ENCODE assay signal across 1 cellular context in the genomic region with DNA sequence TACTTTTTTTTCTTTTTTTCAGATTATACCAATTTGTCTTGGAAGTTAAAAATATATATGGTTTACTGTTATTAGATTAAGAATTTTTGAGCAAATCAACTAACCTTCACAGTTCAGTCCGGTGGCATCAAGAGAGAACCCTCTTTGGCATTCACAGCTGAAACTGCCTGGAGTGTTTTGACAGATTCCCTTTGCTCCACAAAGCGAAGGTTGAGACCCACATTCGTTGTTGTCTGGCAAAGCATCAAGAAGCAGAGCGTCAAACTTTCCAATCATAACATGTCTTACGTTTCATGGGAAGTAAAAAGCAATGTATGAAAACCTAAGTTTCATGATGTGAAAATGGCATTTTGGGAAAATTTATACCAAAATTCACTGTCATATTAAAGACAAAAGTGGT.
TF ChIP-seq lines count a peak whose summit lies in the region.

No MANE protein-coding gene starts in this region.

TF ChIP-seq in SK-N-SH treated with all-trans-retinoic acid at 6 μM for 48 hours, 23 proteins besides CTCF, POLR2A, EP300 and RAD21 (continued from another document):
- TF ChIP-seq, protein P1, sequence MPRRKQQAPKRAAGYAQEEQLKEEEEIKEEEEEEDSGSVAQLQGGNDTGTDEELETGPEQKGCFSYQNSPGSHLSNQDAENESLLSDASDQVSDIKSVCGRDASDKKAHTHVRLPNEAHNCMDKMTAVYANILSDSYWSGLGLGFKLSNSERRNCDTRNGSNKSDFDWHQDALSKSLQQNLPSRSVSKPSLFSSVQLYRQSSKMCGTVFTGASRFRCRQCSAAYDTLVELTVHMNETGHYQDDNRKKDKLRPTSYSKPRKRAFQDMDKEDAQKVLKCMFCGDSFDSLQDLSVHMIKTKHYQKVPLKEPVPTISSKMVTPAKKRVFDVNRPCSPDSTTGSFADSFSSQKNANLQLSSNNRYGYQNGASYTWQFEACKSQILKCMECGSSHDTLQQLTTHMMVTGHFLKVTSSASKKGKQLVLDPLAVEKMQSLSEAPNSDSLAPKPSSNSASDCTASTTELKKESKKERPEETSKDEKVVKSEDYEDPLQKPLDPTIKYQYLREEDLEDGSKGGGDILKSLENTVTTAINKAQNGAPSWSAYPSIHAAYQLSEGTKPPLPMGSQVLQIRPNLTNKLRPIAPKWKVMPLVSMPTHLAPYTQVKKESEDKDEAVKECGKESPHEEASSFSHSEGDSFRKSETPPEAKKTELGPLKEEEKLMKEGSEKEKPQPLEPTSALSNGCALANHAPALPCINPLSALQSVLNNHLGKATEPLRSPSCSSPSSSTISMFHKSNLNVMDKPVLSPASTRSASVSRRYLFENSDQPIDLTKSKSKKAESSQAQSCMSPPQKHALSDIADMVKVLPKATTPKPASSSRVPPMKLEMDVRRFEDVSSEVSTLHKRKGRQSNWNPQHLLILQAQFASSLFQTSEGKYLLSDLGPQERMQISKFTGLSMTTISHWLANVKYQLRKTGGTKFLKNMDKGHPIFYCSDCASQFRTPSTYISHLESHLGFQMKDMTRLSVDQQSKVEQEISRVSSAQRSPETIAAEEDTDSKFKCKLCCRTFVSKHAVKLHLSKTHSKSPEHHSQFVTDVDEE (CRISPR knock-in tag; IDR thresholded peaks at IDR 0.05), result no peak
- no peak for TF ChIP-seq PPARA (CRISPR knock-in tag; IDR thresholded peaks at IDR 0.05; ENCODE audit: borderline replicate concordance)
- TF ChIP-seq ZC3H10 (CRISPR knock-in tag; IDR thresholded peaks at IDR 0.05), result no peak
